Comparison of ENCODE assay signal across 19 cellular contexts in the genomic region with DNA sequence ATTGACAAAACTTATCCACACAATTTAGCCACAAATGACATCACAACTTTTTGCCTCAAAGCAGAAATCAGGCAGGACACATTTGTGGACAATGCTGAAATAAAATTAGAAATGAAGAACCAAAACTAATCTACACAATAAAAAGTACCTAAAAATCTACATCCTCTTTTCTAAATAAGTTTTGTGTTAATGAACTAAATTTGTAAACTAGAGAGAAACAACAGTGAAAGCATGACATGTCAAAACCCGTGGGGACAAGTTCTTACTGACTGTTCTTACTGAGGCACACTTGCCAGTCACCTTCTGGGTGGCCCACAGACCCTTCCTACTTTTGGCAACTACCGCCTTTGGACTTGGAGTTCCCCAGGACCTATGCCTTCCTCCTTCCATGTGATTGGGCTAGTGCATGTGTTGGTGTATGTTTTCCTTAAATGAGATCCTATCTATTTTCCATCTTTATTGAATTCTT.
A peak's percentile ranks its signal among the peaks of the same experiment; 100 is the strongest.
DNase-seq lines count a peak whose midpoint lies in the region; ATAC-seq, FAIRE-seq and TF ChIP-seq lines count a peak whose summit lies in the region.
"Had no signal": no experiment of that assay in that cellular context is flagged by ENCODE, and none has a peak within 500 bp of the region (broad histone marks: within the 10 kb centered on the region; RNA-seq: fewer than 3 reads in every experiment).

No MANE protein-coding gene starts in this region.

- no peaks in the 10 kb centered on the region for H3K4me1 Mint-ChIP-seq in activated T-cell treated with anti-CD3 and anti-CD28 coated beads, Interleukin-2, amount 50 U/mL, for 24 hours (ENCODE audit: low read depth)
- no peaks in the 10 kb centered on the region for H3K4me1 Mint-ChIP-seq in activated CD8-positive, alpha-beta T cell treated with anti-CD3 and anti-CD28 coated beads, Interleukin-2, amount 10 ng/mL, durations not matched to agents 7 days and 5 days (ENCODE audit: low read depth)

- H3K9me3 ChIP-seq in kidney (ENCODE audit: control insufficient read depth in 1 of 2, low read length in 2 of 2) (no peaks in the 10 kb centered on the region), tibial artery (no peaks in the 10 kb centered on the region)
- H3K9me3 ChIP-seq: MG63, pancreas had no signal

- no peaks in the 10 kb centered on the region for H3K27me3 Mint-ChIP-seq in activated T-cell treated with anti-CD3 and anti-CD28 coated beads, Interleukin-2, amount 50 U/mL, for 24 hours
- no peaks in the 10 kb centered on the region for H3K27me3 Mint-ChIP-seq in activated CD8-positive, alpha-beta T cell treated with anti-CD3 and anti-CD28 coated beads, Interleukin-2, amount 10 ng/mL, durations not matched to agents 7 days and 5 days (ENCODE audit: low read depth)

- no peaks in the 10 kb centered on the region for H3K36me3 ChIP-seq in kidney (ENCODE audit: control insufficient read depth in 1 of 2, insufficient read depth in 2 of 2, low read length in 2 of 2)
- H3K36me3 ChIP-seq in tibial artery = no peaks in the 10 kb centered on the region
- H3K36me3 ChIP-seq: MG63, pancreas, WERI-Rb-1 had no signal

- H3K9me3 Mint-ChIP-seq in activated T-cell treated with anti-CD3 and anti-CD28 coated beads, Interleukin-2, amount 50 U/mL, for 24 hours = peaks cover 11% of the 10 kb centered on the region
- H3K9me3 Mint-ChIP-seq in activated CD8-positive, alpha-beta T cell treated with anti-CD3 and anti-CD28 coated beads, Interleukin-2, amount 10 ng/mL, durations not matched to agents 7 days and 5 days (ENCODE audit: insufficient read depth) = no peaks in the 10 kb centered on the region

- no peak overlapping the region for H3K9ac ChIP-seq in kidney (ENCODE audit: low read length in 2 of 2)

- CTCF ChIA-PET in activated CD8-positive, alpha-beta T cell treated with anti-CD3 and anti-CD28 coated beads, Interleukin-2, amount 10 ng/mL, durations not matched to agents 7 days and 5 days (lab: Charles Lee) = no interaction called here

- no peak overlapping the region for H3K27ac ChIP-seq in kidney (ENCODE audit: low read depth in 2 of 2, low read length in 2 of 2)
- H3K27ac ChIP-seq in tibial artery = no peak overlapping the region
- H3K27ac ChIP-seq: pancreas, WERI-Rb-1 had no signal

- no peak overlapping the region for H3K4me3 ChIP-seq in kidney (ENCODE audit: low read length in 2 of 2)
- no peak overlapping the region for H3K4me3 ChIP-seq in tibial artery
- H3K4me3 ChIP-seq: MG63, pancreas had no signal

- peak; percentile 69 for ATAC-seq in GM18873 (IDR thresholded peaks at IDR 0.05; ENCODE audit: low FRiP score, unreplicated experiment)
- ATAC-seq in HG02610 (IDR thresholded peaks at IDR 0.05; ENCODE audit: unreplicated experiment) = peak; percentile 60
- ATAC-seq in HG03432 (IDR thresholded peaks at IDR 0.05; ENCODE audit: unreplicated experiment) = peak; percentile 86
- ATAC-seq in activated CD8-positive, alpha-beta T cell treated with anti-CD3 and anti-CD28 coated beads, Interleukin-2, amount 10 ng/mL, durations not matched to agents 7 days and 5 days = no peak
- ATAC-seq: HepG2, pancreas had no signal

- no peak for TF ChIP-seq CTCF in GM10266 (IDR thresholded peaks at IDR 0.05; ENCODE audit: control insufficient read depth, insufficient read depth, low read depth, missing control alignments)
- no peak for TF ChIP-seq CTCF in kidney (IDR thresholded peaks at IDR 0.05; ENCODE audit: borderline replicate concordance, extremely low read depth, insufficient read depth)
- no peak for TF ChIP-seq CTCF in tibial artery (IDR thresholded peaks at IDR 0.05)

- POLR2A ChIA-PET in activated CD8-positive, alpha-beta T cell treated with anti-CD3 and anti-CD28 coated beads, Interleukin-2, amount 10 ng/mL, durations not matched to agents 7 days and 5 days (lab: Charles Lee) = no interaction called here

- FAIRE-seq in kidney (lab: Jason Lieb, UNC) = no peak
- FAIRE-seq: astrocyte, colon, H54, HepG2, pancreas had no signal

- H3K36me3 Mint-ChIP-seq in activated T-cell treated with anti-CD3 and anti-CD28 coated beads, Interleukin-2, amount 50 U/mL, for 24 hours (ENCODE audit: low read depth) = no peaks in the 10 kb centered on the region
- no peaks in the 10 kb centered on the region for H3K36me3 Mint-ChIP-seq in activated CD8-positive, alpha-beta T cell treated with anti-CD3 and anti-CD28 coated beads, Interleukin-2, amount 10 ng/mL, durations not matched to agents 7 days and 5 days (ENCODE audit: low read depth)

- intact Hi-C loops in kidney (cut with DNase I) (no loop called here), tibial artery (cut with DNase I; ENCODE audit: low total_unique reads) (no loop called here)

- H3K4me3 Mint-ChIP-seq in activated T-cell treated with anti-CD3 and anti-CD28 coated beads, Interleukin-2, amount 50 U/mL, for 24 hours = no peak overlapping the region
- no peak overlapping the region for H3K4me3 Mint-ChIP-seq in activated CD8-positive, alpha-beta T cell treated with anti-CD3 and anti-CD28 coated beads, Interleukin-2, amount 10 ng/mL, durations not matched to agents 7 days and 5 days

- no peaks in the 10 kb centered on the region for H3K4me1 ChIP-seq in kidney (ENCODE audit: control insufficient read depth in 1 of 2, insufficient read depth in 1 of 2, low read depth in 1 of 2, low read length in 2 of 2)
- H3K4me1 ChIP-seq in tibial artery = no peaks in the 10 kb centered on the region
- H3K4me1 ChIP-seq: pancreas had no signal

- no peaks in the 10 kb centered on the region for H3K27me3 ChIP-seq in tibial artery
- H3K27me3 ChIP-seq: MG63, pancreas had no signal

- DNase-seq in GM10266 (ENCODE audit: extremely low spot score) (peak; percentile 13), kidney (no peak), tibial artery (no peak)
- DNase-seq in activated T-cell treated with anti-CD3 and anti-CD28 coated beads, Interleukin-2, amount 50 U/mL, for 24 hours = no peak
- no peak for DNase-seq in activated CD8-positive, alpha-beta T cell treated with anti-CD3 and anti-CD28 coated beads, Interleukin-2, amount 10 ng/mL, durations not matched to agents 7 days and 5 days
- DNase-seq: 8988T, C1 segment of cervical spinal cord, MG63, NCI-H526 treated with DMSO at 0.1 percent for 48 hours, pancreas, SW 1271, WERI-Rb-1 had no signal

- no peak overlapping the region for H3K27ac Mint-ChIP-seq in activated T-cell treated with anti-CD3 and anti-CD28 coated beads, Interleukin-2, amount 50 U/mL, for 24 hours
- no peak overlapping the region for H3K27ac Mint-ChIP-seq in activated CD8-positive, alpha-beta T cell treated with anti-CD3 and anti-CD28 coated beads, Interleukin-2, amount 10 ng/mL, durations not matched to agents 7 days and 5 days
